In genomic region chr18:11897781-11898180, GRCh38 we compare ENCODE assay signal across 27 cellular contexts.
"Had no signal": no experiment of that assay in that cellular context is flagged by ENCODE, and none has a peak within 500 bp of the region (broad histone marks: within the 10 kb centered on the region; RNA-seq: fewer than 3 reads in every experiment).

No MANE protein-coding gene starts in this region.

- H3K27me3 ChIP-seq: stomach, suprapubic skin, testis, thyroid gland, tibial artery, tibial nerve, transverse colon, upper lobe of left lung, upper lobe of right lung, uterus, vagina had no signal

- DNase-seq: stimulated activated CD4-positive, alpha-beta T cell treated with anti-CD3 and anti-CD28 coated beads, Interleukin-2, amount 100 ng/mL, for 48 hours; stimulated activated CD4-positive, alpha-beta T cell treated with anti-CD3 and anti-CD28 coated beads, Interleukin-4, amount 100 ng/mL, for 1 hour; stimulated activated CD4-positive, alpha-beta T cell treated with anti-CD3 and anti-CD28 coated beads, Interleukin-4, amount 100 ng/mL, for 24 hours; stimulated activated CD4-positive, alpha-beta T cell treated with anti-CD3 and anti-CD28 coated beads, Interleukin-4, amount 100 ng/mL, for 4 hours; stimulated activated CD8-positive, alpha-beta memory T cell treated with anti-CD3 and anti-CD28 coated beads, Interleukin-4, amount 100 ng/mL, for 48 hours; stimulated activated naive B cell treated with anti-CD40 and anti-IgM and Interleukin-4, amounts not matched to agents 10 μg/mL and 1 μg/mL and 100 μg/mL, for 72 hours; stimulated activated naive CD4-positive, alpha-beta T cell; stimulated activated naive CD4-positive, alpha-beta T cell treated with Interleukin-2 at 50 U/mL for 16 hours; stimulated activated naive CD8-positive, alpha-beta T cell treated with anti-CD3 and anti-CD28 coated beads, Interleukin-15, amount 100 ng/mL, for 72 hours; stimulated activated naive CD8-positive, alpha-beta T cell treated with anti-CD3 and anti-CD28 coated beads, Interleukin-15, Interleukin-2, amounts not matched to agents 100 U/mL and 50 U/mL, for 24 hours; stomach; substantia nigra; testis; thyroid gland; tibial artery; transverse colon; trophoblast cell; upper lobe of left lung; upper lobe of right lung; uterus had no signal

- H3K9me3 Mint-ChIP-seq: stimulated activated effector memory CD8-positive, alpha-beta T cell treated with anti-CD3 and anti-CD28 coated beads, Interleukin-12 subunit alpha, Interleukin-12 subunit beta, amount 100 ng/mL, for 72 hours; stimulated activated memory B cell treated with anti-CD40 and anti-IgM and Interleukin-4, amounts not matched to agents 10 μg/mL and 1 μg/mL and 100 μg/mL, for 72 hours; stimulated activated naive B cell treated with anti-CD40 and anti-IgM and Interleukin-4, amounts not matched to agents 10 μg/mL and 1 μg/mL and 100 μg/mL, for 72 hours; stimulated activated naive CD8-positive, alpha-beta T cell treated with anti-CD3 and anti-CD28 coated beads, Interleukin-15, amount 100 ng/mL, for 72 hours; stimulated activated naive CD8-positive, alpha-beta T cell treated with anti-CD3 and anti-CD28 coated beads, Interleukin-15, Interleukin-2, amounts not matched to agents 100 ng/mL and 50 ng/mL, for 24 hours had no signal

- H3K9me3 ChIP-seq: stomach, suprapubic skin, testis, thoracic aorta, thyroid gland, tibial artery, tibial nerve, transverse colon, upper lobe of left lung, upper lobe of right lung, uterus, vagina had no signal

- H3K27me3 Mint-ChIP-seq: stimulated activated memory B cell treated with anti-CD40 and anti-IgM and Interleukin-4, amounts not matched to agents 10 μg/mL and 1 μg/mL and 100 μg/mL, for 72 hours; stimulated activated naive B cell treated with anti-CD40 and anti-IgM and Interleukin-4, amounts not matched to agents 10 μg/mL and 1 μg/mL and 100 μg/mL, for 72 hours; stimulated activated naive CD8-positive, alpha-beta T cell treated with anti-CD3 and anti-CD28 coated beads, Interleukin-15, amount 100 ng/mL, for 72 hours; stimulated activated naive CD8-positive, alpha-beta T cell treated with anti-CD3 and anti-CD28 coated beads, Interleukin-15, Interleukin-2, amounts not matched to agents 100 ng/mL and 50 ng/mL, for 24 hours had no signal

- H3K4me1 ChIP-seq: suprapubic skin, testis, thyroid gland, tibial artery, tibial nerve, transverse colon, uterus, vagina had no signal

- H3K27ac ChIP-seq: stomach, suprapubic skin, testis, thoracic aorta, thyroid gland, tibial artery, tibial nerve, transverse colon, upper lobe of left lung, upper lobe of right lung, uterus, vagina had no signal

- ATAC-seq: stimulated activated effector memory CD8-positive, alpha-beta T cell treated with anti-CD3 and anti-CD28 coated beads, Interleukin-12 subunit alpha, Interleukin-12 subunit beta, amount 100 ng/mL, for 72 hours; stimulated activated memory B cell treated with anti-CD40 and anti-IgM and Interleukin-4, amounts not matched to agents 10 μg/mL and 1 μg/mL and 100 μg/mL, for 72 hours; stimulated activated naive B cell treated with anti-CD40 and anti-IgM and Interleukin-4, amounts not matched to agents 10 μg/mL and 1 μg/mL and 100 μg/mL, for 72 hours; stimulated activated naive CD8-positive, alpha-beta T cell treated with anti-CD3 and anti-CD28 coated beads, Interleukin-15, amount 100 ng/mL, for 72 hours; stimulated activated naive CD8-positive, alpha-beta T cell treated with anti-CD3 and anti-CD28 coated beads, Interleukin-15, Interleukin-2, amounts not matched to agents 100 U/mL and 50 U/mL, for 24 hours; upper lobe of right lung had no signal

- H3K27ac Mint-ChIP-seq: stimulated activated effector memory CD8-positive, alpha-beta T cell treated with anti-CD3 and anti-CD28 coated beads, Interleukin-12 subunit alpha, Interleukin-12 subunit beta, amount 100 ng/mL, for 72 hours; stimulated activated memory B cell treated with anti-CD40 and anti-IgM and Interleukin-4, amounts not matched to agents 10 μg/mL and 1 μg/mL and 100 μg/mL, for 72 hours; stimulated activated naive B cell treated with anti-CD40 and anti-IgM and Interleukin-4, amounts not matched to agents 10 μg/mL and 1 μg/mL and 100 μg/mL, for 72 hours; stimulated activated naive CD8-positive, alpha-beta T cell treated with anti-CD3 and anti-CD28 coated beads, Interleukin-15, Interleukin-2, amounts not matched to agents 100 ng/mL and 50 ng/mL, for 24 hours had no signal

- H3K4me3 ChIP-seq: stomach, suprapubic skin, testis, thoracic aorta, thyroid gland, tibial artery, tibial nerve, transverse colon, upper lobe of left lung, upper lobe of right lung, uterus, vagina had no signal

- H3K36me3 ChIP-seq: uterus had no signal

- H3K4me3 Mint-ChIP-seq: stimulated activated effector memory CD8-positive, alpha-beta T cell treated with anti-CD3 and anti-CD28 coated beads, Interleukin-12 subunit alpha, Interleukin-12 subunit beta, amount 100 ng/mL, for 72 hours; stimulated activated memory B cell treated with anti-CD40 and anti-IgM and Interleukin-4, amounts not matched to agents 10 μg/mL and 1 μg/mL and 100 μg/mL, for 72 hours; stimulated activated naive B cell treated with anti-CD40 and anti-IgM and Interleukin-4, amounts not matched to agents 10 μg/mL and 1 μg/mL and 100 μg/mL, for 72 hours; stimulated activated naive CD8-positive, alpha-beta T cell treated with anti-CD3 and anti-CD28 coated beads, Interleukin-15, amount 100 ng/mL, for 72 hours; stimulated activated naive CD8-positive, alpha-beta T cell treated with anti-CD3 and anti-CD28 coated beads, Interleukin-15, Interleukin-2, amounts not matched to agents 100 ng/mL and 50 ng/mL, for 24 hours had no signal

- H3K4me1 Mint-ChIP-seq: stimulated activated naive CD8-positive, alpha-beta T cell treated with anti-CD3 and anti-CD28 coated beads, Interleukin-15, amount 100 ng/mL, for 72 hours had no signal
